In genomic region chr3:45544024-45544718, GRCh38 we compare ENCODE assay signal across 14 cellular contexts. TPM values are rescaled to one million over a fixed set of nuclear protein-coding genes. Genes with fewer than 3 reads are reported as not detected.
DNase-seq lines count a peak whose midpoint lies in the region; ATAC-seq, FAIRE-seq and TF ChIP-seq lines count a peak whose summit lies in the region.
"Had no signal": no experiment of that assay in that cellular context is flagged by ENCODE, and none has a peak within 500 bp of the region (broad histone marks: within the 10 kb centered on the region; RNA-seq: fewer than 3 reads in every experiment).

No MANE protein-coding gene starts in this region.

- ATAC-seq in HG02571 (IDR thresholded peaks at IDR 0.05; ENCODE audit: unreplicated experiment) = no peak
- ATAC-seq in body of pancreas = no peak
- ATAC-seq: activated T-helper 17 cell treated with anti-CD3 and anti-CD28 coated beads, Interleukin-2, amount 50 U/mL, for 72 hours had no signal

- intact Hi-C loops in spleen (cut with DNase I; ENCODE audit: low total_unique reads) (no loop called here), body of pancreas (cut with DNase I) (no loop called here)

- TF ChIP-seq POLR2A in spleen (IDR thresholded peaks at IDR 0.05) = no peak
- no peak for TF ChIP-seq POLR2A in body of pancreas (IDR thresholded peaks at IDR 0.05)

- H3K27me3 ChIP-seq in adipocyte (replicated peaks; ENCODE audit: control insufficient read depth, insufficient read depth, low read length) (no peaks in the 10 kb centered on the region), spleen (replicated peaks in 1 of 7) (no peaks in the 10 kb centered on the region), body of pancreas (no peaks in the 10 kb centered on the region), small intestine (ENCODE audit: control insufficient read depth in 2 of 2, insufficient read depth in 2 of 2, low read length in 2 of 2) (no peaks in the 10 kb centered on the region)
- H3K27me3 ChIP-seq: tibial nerve had no signal

- H3K9ac ChIP-seq in adipocyte (ENCODE audit: low read length) = peak overlapping the region; percentile 3

- H3K4me1 ChIP-seq in adipocyte (ENCODE audit: control insufficient read depth, insufficient read depth, low read length) (peaks cover 54% of the 10 kb centered on the region), spleen (peaks cover 4 to 69% (median 36%) of the 10 kb centered on the region in 6 donors), body of pancreas (peaks cover 20% of the 10 kb centered on the region), small intestine (ENCODE audit: control insufficient read depth in 2 of 2, insufficient read depth in 1 of 2, low read depth in 1 of 2, low read length in 1 of 2) (no peaks in the 10 kb centered on the region)

- WGBS in spleen, 5 donors = 62 to 94% (median 76%) methylated on average over 10 of the region's 10 CpGs
- WGBS in body of pancreas, 2 donors = 89 to 98% methylated on average over 9 to 10 of the region's 10 CpGs
- 89 to 97% (median 95%) methylated on average over 10 of the region's 10 CpGs for WGBS in small intestine, 3 donors

- FAIRE-seq in small intestine (lab: Jason Lieb, UNC) = no peak

- H3K27ac ChIP-seq in spleen = peak overlapping the region; percentile 15 to 83 (median 73)
- peak overlapping the region in 1 of 4 donors; percentile 76 for H3K27ac ChIP-seq in body of pancreas
- peak overlapping the region in 1 of 2 donors; percentile 3 for H3K27ac ChIP-seq in small intestine (ENCODE audit: low read depth in 1 of 2, low read length in 1 of 2)

- TF ChIP-seq CTCF in spleen (IDR thresholded peaks at IDR 0.05 in 8 of 11, conservative IDR thresholded peaks at IDR 0.05 in 3 of 11) (peak in 1 of 11 experiments; percentile 8), body of pancreas (IDR thresholded peaks at IDR 0.05) (no peak)

- in situ Hi-C loops in ACHN (cut with HindIII; ENCODE audit: low pct_ligation_motif_present, low pct_unique_long_range_greater_than_20kb, low sequenced_read_pairs) = no loop called here

- H3K4me3 ChIP-seq in adipocyte (ENCODE audit: low read length) (no peak overlapping the region), spleen (no peak overlapping the region), body of pancreas (no peak overlapping the region), small intestine (ENCODE audit: low read depth in 1 of 2, low read length in 2 of 2) (no peak overlapping the region)
- H3K4me3 ChIP-seq: tibial nerve had no signal

- DNase-seq in ELR (ENCODE audit: low read depth) = peak; percentile 34
- no peak for DNase-seq in adipocyte (ENCODE audit: low read depth)
- DNase-seq in iris pigment epithelial cell (ENCODE audit: low read depth) = peak; percentile 36
- no peak for DNase-seq in spleen
- no peak for DNase-seq in ACHN
- DNase-seq in body of pancreas = no peak
- DNase-seq in small intestine = no peak
- DNase-seq: aorta, MM.1S, NCI-H2081, SHP77 treated with DMSO at 0.1 percent for 48 hours had no signal

- no peaks in the 10 kb centered on the region for H3K36me3 ChIP-seq in adipocyte (ENCODE audit: control insufficient read depth, insufficient read depth, low read length, severe bottlenecking)
- peaks cover 0 to 38% (median 0%) of the 10 kb centered on the region in 6 donors for H3K36me3 ChIP-seq in spleen
- no peaks in the 10 kb centered on the region for H3K36me3 ChIP-seq in body of pancreas (replicated peaks in 1 of 2; ENCODE audit: insufficient read depth in 1 of 2, low read depth in 2 of 2)
- no peaks in the 10 kb centered on the region for H3K36me3 ChIP-seq in small intestine (ENCODE audit: control insufficient read depth in 2 of 2, insufficient read depth in 2 of 2, low read length in 2 of 2)

- no peaks in the 10 kb centered on the region for H3K9me3 ChIP-seq in adipocyte (ENCODE audit: control insufficient read depth, low read length)
- H3K9me3 ChIP-seq in spleen = no peaks in the 10 kb centered on the region
- no peaks in the 10 kb centered on the region for H3K9me3 ChIP-seq in body of pancreas
- H3K9me3 ChIP-seq in small intestine (ENCODE audit: control insufficient read depth, low read depth) = no peaks in the 10 kb centered on the region
- H3K9me3 ChIP-seq: tibial nerve had no signal

RNA-seq across cellular contexts. Expression of gene LIMD1, which starts 50.4 kb away (rescaled TPM):
- total RNA-seq in spleen = 10 to 100 TPM; 41.5 to 58.5 (median 49.8) TPM
- polyA plus RNA-seq in spleen = 10 to 100 TPM in 1 of 3 donors, 1 to 10 TPM in 2; 5.3 to 15.9 (median 6.5) TPM
- 10 to 100 TPM; 22.8 to 32.6 TPM for total RNA-seq in body of pancreas
- 1 to 10 TPM; 2.4 to 8.1 (median 2.5) TPM for polyA plus RNA-seq in small intestine

Comparison
In these comparisons a context has a peak if more than half of its experiments do, and no peak if none do; other contexts are left out.
1. DNase-seq: peak in ELR (single experiment) and iris pigment epithelial cell (single experiment); none in adipocyte (single experiment), spleen (single experiment), ACHN (single experiment), body of pancreas (0 of 4) and small intestine (single experiment).